11 cellular contexts compared by ENCODE assay signal in the genomic region with DNA sequence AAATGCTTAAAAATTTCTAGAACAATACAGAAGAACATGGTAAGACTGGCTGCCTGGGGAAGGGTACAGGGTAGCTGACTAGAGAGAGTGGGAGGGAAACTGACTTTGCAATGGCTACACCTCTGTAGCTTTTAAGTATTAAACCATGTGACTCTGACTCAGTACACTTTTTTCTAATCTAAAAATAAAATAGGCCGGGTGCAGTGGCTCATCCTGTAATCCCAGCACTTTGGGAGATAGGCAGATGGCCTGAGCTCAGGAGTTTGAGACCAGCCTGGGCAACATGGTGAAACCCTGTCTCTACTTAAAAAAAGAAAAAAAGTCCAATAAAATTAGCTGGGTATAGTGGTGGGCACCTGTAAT. TPM values are rescaled to one million over a fixed set of nuclear protein-coding genes. Genes with fewer than 3 reads are reported as not detected.
DNase-seq lines count a peak whose midpoint lies in the region; ATAC-seq and TF ChIP-seq lines count a peak whose summit lies in the region.
"Had no signal": no experiment of that assay in that cellular context is flagged by ENCODE, and none has a peak within 500 bp of the region (broad histone marks: within the 10 kb centered on the region; RNA-seq: fewer than 3 reads in every experiment).

No MANE protein-coding gene starts in this region.

- H3K36me3 Mint-ChIP-seq in osteocyte (ENCODE audit: unreplicated experiment) = no peaks in the 10 kb centered on the region
- H3K36me3 Mint-ChIP-seq: IgD-negative memory B cell had no signal

- ATAC-seq in esophagus mucosa (peak; percentile 39), HG02678 (IDR thresholded peaks at IDR 0.05; ENCODE audit: unreplicated experiment) (no peak), HG03442 (IDR thresholded peaks at IDR 0.05; ENCODE audit: unreplicated experiment) (no peak)

- TF ChIP-seq CTCF in osteocyte (IDR thresholded peaks at IDR 0.05) = no peak

- peak overlapping the region; percentile 61 for H3K27ac Mint-ChIP-seq in osteocyte (ENCODE audit: unreplicated experiment)
- H3K27ac Mint-ChIP-seq: activated naive CD8-positive, alpha-beta T cell treated with anti-CD3 and anti-CD28 coated beads, Interleukin-2, amount 50 U/mL, for 24 hours; IgD-negative memory B cell had no signal

- peaks cover 50% of the 10 kb centered on the region for H3K4me1 Mint-ChIP-seq in osteocyte (ENCODE audit: unreplicated experiment)

- H3K27me3 Mint-ChIP-seq in osteocyte (ENCODE audit: unreplicated experiment) = no peaks in the 10 kb centered on the region

- DNase-seq in Caki2 (ENCODE audit: low read depth) (peak; percentile 81), RPMI7951 (ENCODE audit: low read depth) (peak; percentile 84), osteocyte (ENCODE audit: extremely low spot score, unreplicated experiment) (no peak), NCI-H2081 (lab: John Stamatoyannopoulos, UW) (no peak)
- DNase-seq in NK-92 treated with Interleukin-12 subunit alpha and Interleukin-12 subunit beta, amount 100 ng/mL, for 24 hours (lab: John Stamatoyannopoulos, UW) = no peak
- DNase-seq: NCI-H526 treated with DMSO at 0.1 percent for 48 hours had no signal

- H3K9me3 Mint-ChIP-seq in osteocyte (ENCODE audit: unreplicated experiment) = no peaks in the 10 kb centered on the region

- in situ Hi-C loops in Caki2 (cut with HindIII; ENCODE audit: low pct_unique_long_range_greater_than_20kb, low sequenced_read_pairs) = no loop called here

- no peak overlapping the region for H3K4me3 Mint-ChIP-seq in osteocyte (ENCODE audit: unreplicated experiment)
- H3K4me3 Mint-ChIP-seq: activated naive CD8-positive, alpha-beta T cell treated with anti-CD3 and anti-CD28 coated beads, Interleukin-2, amount 50 U/mL, for 24 hours; IgD-negative memory B cell had no signal

RNA-seq across cellular contexts. Expression of gene ATP9A, which starts 18.5 kb away (rescaled TPM):
- total RNA-seq in Caki2 (2014; rRNA removed; shearing (Covaris generic); ENCODE audit: low replicate concordance) = 31.1 and 37.1 TPM in 2 replicates
- total RNA-seq in RPMI7951 (2014; rRNA removed; shearing (Covaris generic)) = 18.7 and 19.9 TPM in 2 replicates
- total RNA-seq in esophagus mucosa (29.3 TPM), osteocyte (58.4 and 65.3 TPM in 2 replicates)

RNA-seq across cellular contexts. Expression of gene SALL4, which starts 52.7 kb away (rescaled TPM):
- total RNA-seq in Caki2 (2014; rRNA removed; shearing (Covaris generic); ENCODE audit: low replicate concordance) = 2.9 TPM in 1 of 2 replicates, not detected in the other
- total RNA-seq in RPMI7951 (2014; rRNA removed; shearing (Covaris generic)) = 2.3 and 2.5 TPM in 2 replicates
- 0.44 TPM for total RNA-seq in esophagus mucosa
- total RNA-seq in osteocyte = 1.8 and 2.6 TPM in 2 replicates

Comparison
In these comparisons a context has a peak if more than half of its experiments do, and no peak if none do; other contexts are left out.
1. DNase-seq: peak in Caki2 (single experiment) and RPMI7951 (single experiment); none in osteocyte (single experiment), NK-92 treated with Interleukin-12 subunit alpha and Interleukin-12 subunit beta, amount 100 ng/mL, for 24 hours (single experiment) and NCI-H2081 (0 of 2).